23 cellular contexts compared by ENCODE assay signal in the genomic region with DNA sequence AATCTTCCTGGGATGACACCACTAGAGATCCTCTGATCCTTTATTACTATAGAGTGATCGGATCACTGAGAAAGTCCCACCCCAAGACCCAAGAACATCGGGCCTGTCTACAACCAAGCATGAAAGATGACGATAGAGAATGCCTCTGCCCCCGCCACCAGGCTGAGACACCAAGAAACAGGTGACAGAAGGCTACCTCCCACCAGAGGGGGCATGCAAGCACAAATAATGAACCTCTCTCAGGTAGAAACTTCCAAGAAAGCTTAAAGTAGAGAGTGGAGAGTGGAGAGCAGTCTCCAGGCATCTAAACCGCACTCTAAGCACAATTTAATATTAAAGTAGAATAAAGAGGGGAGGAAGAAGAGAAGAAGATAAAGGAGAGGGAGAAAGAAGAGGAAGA.
"Had no signal": no experiment of that assay in that cellular context is flagged by ENCODE, and none has a peak within 500 bp of the region (broad histone marks: within the 10 kb centered on the region; RNA-seq: fewer than 3 reads in every experiment).

No MANE protein-coding gene starts in this region.

- H3K36me3 ChIP-seq: cardiac muscle cell, spleen, thoracic aorta, upper lobe of left lung had no signal

- H3K4me3 ChIP-seq: cardiac muscle cell, lung, spleen, thoracic aorta, upper lobe of left lung had no signal

- H3K4me1 ChIP-seq: spleen, upper lobe of left lung had no signal

- DNase-seq: activated CD4-positive, alpha-beta memory T cell treated with anti-CD3 and anti-CD28 coated beads, Interleukin-2, amount 10 ng/mL, durations not matched to agents 7 days and 5 days; activated CD4-positive, alpha-beta T cell treated with anti-CD3 and anti-CD28 coated beads for 48 hours; activated CD8-positive, alpha-beta memory T cell treated with anti-CD3 and anti-CD28 coated beads, Interleukin-2, amount 10 ng/mL, durations not matched to agents 7 days and 5 days; activated naive CD8-positive, alpha-beta T cell treated with anti-CD3 and anti-CD28 coated beads for 36 hours; amygdala; effector memory CD8-positive, alpha-beta T cell; foreskin fibroblast; glutamatergic neuron; hippocampal formation; nucleus accumbens; posterior cingulate gyrus; spleen; stimulated activated CD4-positive, alpha-beta T cell treated with anti-CD3 and anti-CD28 coated beads, Interleukin-4, amount 100 ng/mL, for 4 hours; T-helper 2 cell; upper lobe of left lung had no signal

- H3K27ac Mint-ChIP-seq: activated CD4-positive, alpha-beta memory T cell treated with anti-CD3 and anti-CD28 coated beads, Interleukin-2, amount 10 ng/mL, durations not matched to agents 7 days and 5 days; activated CD8-positive, alpha-beta memory T cell treated with anti-CD3 and anti-CD28 coated beads, Interleukin-2, amount 10 ng/mL, durations not matched to agents 7 days and 5 days; activated naive CD8-positive, alpha-beta T cell treated with anti-CD3 and anti-CD28 coated beads for 36 hours; activated T-helper 2 cell treated with anti-CD3 and anti-CD28 coated beads, Interferon-gamma antibody, Interleukin-2, Interleukin-4, amounts not matched to agents 10 μg/mL and 5 μg/mL and 100 μg/mL, durations not matched to agents 14 hours and 24 hours and 36 hours; effector memory CD8-positive, alpha-beta T cell; mesothelial cell of epicardium; nephron; stimulated activated memory B cell treated with anti-CD40 and anti-IgM and Interleukin-4, amounts not matched to agents 10 μg/mL and 1 μg/mL and 100 μg/mL, for 72 hours had no signal

- H3K9me3 ChIP-seq: thoracic aorta, upper lobe of left lung had no signal

- H3K27ac ChIP-seq: cardiac muscle cell, spleen, thoracic aorta, upper lobe of left lung had no signal

- H3K27me3 ChIP-seq: cardiac muscle cell, spleen, upper lobe of left lung had no signal

- H3K36me3 Mint-ChIP-seq: activated naive CD8-positive, alpha-beta T cell treated with anti-CD3 and anti-CD28 coated beads for 36 hours; stimulated activated memory B cell treated with anti-CD40 and anti-IgM and Interleukin-4, amounts not matched to agents 10 μg/mL and 1 μg/mL and 100 μg/mL, for 72 hours had no signal

- H3K4me1 Mint-ChIP-seq: activated CD4-positive, alpha-beta memory T cell treated with anti-CD3 and anti-CD28 coated beads, Interleukin-2, amount 10 ng/mL, durations not matched to agents 7 days and 5 days; activated CD8-positive, alpha-beta memory T cell treated with anti-CD3 and anti-CD28 coated beads, Interleukin-2, amount 10 ng/mL, durations not matched to agents 7 days and 5 days; nephron; stimulated activated memory B cell treated with anti-CD40 and anti-IgM and Interleukin-4, amounts not matched to agents 10 μg/mL and 1 μg/mL and 100 μg/mL, for 72 hours had no signal

- H3K4me3 Mint-ChIP-seq: activated CD4-positive, alpha-beta memory T cell treated with anti-CD3 and anti-CD28 coated beads, Interleukin-2, amount 10 ng/mL, durations not matched to agents 7 days and 5 days; activated CD8-positive, alpha-beta memory T cell treated with anti-CD3 and anti-CD28 coated beads, Interleukin-2, amount 10 ng/mL, durations not matched to agents 7 days and 5 days; activated naive CD8-positive, alpha-beta T cell treated with anti-CD3 and anti-CD28 coated beads for 36 hours; effector memory CD8-positive, alpha-beta T cell; mesothelial cell of epicardium; nephron; stimulated activated memory B cell treated with anti-CD40 and anti-IgM and Interleukin-4, amounts not matched to agents 10 μg/mL and 1 μg/mL and 100 μg/mL, for 72 hours had no signal

- H3K9me3 Mint-ChIP-seq: effector memory CD8-positive, alpha-beta T cell had no signal

- ATAC-seq: activated CD8-positive, alpha-beta memory T cell treated with anti-CD3 and anti-CD28 coated beads, Interleukin-2, amount 10 ng/mL, durations not matched to agents 7 days and 5 days; effector memory CD8-positive, alpha-beta T cell; left lobe of liver; stimulated activated memory B cell treated with anti-CD40 and anti-IgM and Interleukin-4, amounts not matched to agents 10 μg/mL and 1 μg/mL and 100 μg/mL, for 72 hours had no signal

- H3K27me3 Mint-ChIP-seq: activated CD4-positive, alpha-beta memory T cell treated with anti-CD3 and anti-CD28 coated beads, Interleukin-2, amount 10 ng/mL, durations not matched to agents 7 days and 5 days; activated CD8-positive, alpha-beta memory T cell treated with anti-CD3 and anti-CD28 coated beads, Interleukin-2, amount 10 ng/mL, durations not matched to agents 7 days and 5 days; activated naive CD8-positive, alpha-beta T cell treated with anti-CD3 and anti-CD28 coated beads for 36 hours; effector memory CD8-positive, alpha-beta T cell; stimulated activated memory B cell treated with anti-CD40 and anti-IgM and Interleukin-4, amounts not matched to agents 10 μg/mL and 1 μg/mL and 100 μg/mL, for 72 hours had no signal
